In the genomic region with DNA sequence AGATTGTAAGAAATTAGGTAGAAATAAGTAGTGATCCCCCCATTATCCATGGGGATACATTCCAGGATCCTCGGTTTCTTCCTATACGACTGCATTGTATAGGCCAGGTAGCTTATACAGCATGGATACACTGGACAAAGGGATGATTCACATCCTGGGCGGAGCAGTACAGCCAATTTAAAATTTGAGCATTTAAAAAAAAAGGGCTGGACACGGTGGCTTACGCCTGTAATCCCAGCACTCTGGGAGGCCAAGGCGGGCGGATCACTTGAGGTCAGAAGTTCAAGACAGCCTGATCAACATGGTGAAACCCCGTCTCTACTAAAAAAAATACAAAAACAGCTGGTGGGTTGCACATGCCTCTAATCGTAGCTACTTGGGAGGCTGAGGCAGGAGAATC, we compare ENCODE assay signal across 16 cellular contexts. TPM values are rescaled to one million over a fixed set of nuclear protein-coding genes. Genes with fewer than 3 reads are reported as not detected.
DNase-seq lines count a peak whose midpoint lies in the region; ATAC-seq and TF ChIP-seq lines count a peak whose summit lies in the region.
"Had no signal": no experiment of that assay in that cellular context is flagged by ENCODE, and none has a peak within 500 bp of the region (broad histone marks: within the 10 kb centered on the region; RNA-seq: fewer than 3 reads in every experiment).

No MANE protein-coding gene starts in this region.

- dilution Hi-C loops in mammary epithelial cell (cut with HindIII; ENCODE audit: low sequenced_read_pairs) = no loop called here

- H3K4me3 ChIP-seq in HCT116 (replicated peaks in 1 of 2; ENCODE audit: low read depth in 1 of 2, low read length in 2 of 2) = no peak overlapping the region
- no peak overlapping the region for H3K4me3 ChIP-seq in mammary epithelial cell (replicated peaks in 1 of 3; ENCODE audit: insufficient read depth in 1 of 3, low read depth in 2 of 3, low read length in 3 of 3)
- H3K4me3 ChIP-seq: A549, GM12878 had no signal

- in situ Hi-C loops in mammary epithelial cell (cut with MboI; ENCODE audit: low sequenced_read_pairs in 2 of 2) = loop anchor here in 1 of 2 donors (25.0 kb wide), 1 partner anchor 696 kb away; no protein-coding TSS in a partner anchor

- peak overlapping the region; percentile 35 for H2AFZ ChIP-seq in HCT116 (ENCODE audit: low read depth, low read length, poor library complexity, severe bottlenecking)
- peak overlapping the region; percentile 15 for H2AFZ ChIP-seq in mammary epithelial cell (ENCODE audit: low read depth, low read length)

- BruUV-seq in HCT116 (replicated peaks; lab: Mats Ljungman, UMichigan) (no TSS peak), mammary epithelial cell (replicated peaks; lab: Mats Ljungman, UMichigan) (no TSS peak)

- H3K36me3 ChIP-seq in HCT116 (ENCODE audit: control insufficient read depth in 1 of 2, insufficient read depth in 2 of 2, low read length in 2 of 2) (no peaks in the 10 kb centered on the region), mammary epithelial cell (ENCODE audit: insufficient read depth, low read length) (no peaks in the 10 kb centered on the region)

- H3K79me2 ChIP-seq in HCT116 (ENCODE audit: insufficient read depth, low read length) = no peaks in the 10 kb centered on the region
- no peaks in the 10 kb centered on the region for H3K79me2 ChIP-seq in mammary epithelial cell (ENCODE audit: insufficient read depth, low read length)

- TF ChIP-seq POLR2A in HCT116 (IDR thresholded peaks at IDR 0.05; ENCODE audit: borderline replicate concordance, extremely low read depth, insufficient read depth, insufficient read length) = no peak

- H3K4me2 ChIP-seq in HCT116 (ENCODE audit: low read length) = peak overlapping the region; percentile 28; the same call in 1 of the 2 replicates
- no peak overlapping the region for H3K4me2 ChIP-seq in mammary epithelial cell (ENCODE audit: insufficient read depth, low read depth, low read length)
- H3K4me2 ChIP-seq: A549 had no signal

- H3K27me3 ChIP-seq in HCT116 (ENCODE audit: insufficient read depth, low read length) = no peaks in the 10 kb centered on the region
- H3K27me3 ChIP-seq in mammary epithelial cell (ENCODE audit: insufficient read depth, low read length) = no peaks in the 10 kb centered on the region

- CTCF ChIA-PET in HCT116 (lab: Charles Lee) = no interaction called here
- CTCF ChIA-PET in mammary epithelial cell (lab: Charles Lee; ENCODE audit: low non-redundant PET) = no interaction called here

- TF ChIP-seq CTCF in HCT116 (IDR thresholded peaks at IDR 0.05 in 2 of 3, conservative IDR thresholded peaks at IDR 0.05 in 1 of 3; ENCODE audit: borderline replicate concordance in 1 of 3, insufficient read depth in 1 of 3, low read depth in 2 of 3, low read length in 2 of 3) (no peak), mammary epithelial cell (conservative IDR thresholded peaks at IDR 0.05 in 1 of 2, IDR thresholded peaks at IDR 0.05 in 1 of 2; ENCODE audit: extremely low read depth in 1 of 2, insufficient read depth in 1 of 2, low read depth in 1 of 2, low read length in 2 of 2) (no peak)

- peaks cover 4 to 9% of the 10 kb centered on the region in 2 experiments; a peak in 2 of 4 replicates for H3K4me1 ChIP-seq in HCT116 (ENCODE audit: control insufficient read depth in 1 of 2, insufficient read depth in 2 of 2, low read length in 2 of 2)
- H3K4me1 ChIP-seq in mammary epithelial cell (ENCODE audit: insufficient read depth, low read length) = no peaks in the 10 kb centered on the region
- H3K4me1 ChIP-seq: A549, Caco-2 had no signal

- no peak for TF ChIP-seq RAD21 in HCT116 (IDR thresholded peaks at IDR 0.05; ENCODE audit: low read depth)

- ATAC-seq in HCT116 = peak; percentile 32; the same call in 1 of the 2 replicates
- ATAC-seq in GM18870 (IDR thresholded peaks at IDR 0.05; ENCODE audit: unreplicated experiment) = no peak
- ATAC-seq in SK-N-SH treated with all-trans-retinoic acid at 6 μM for 48 hours = no peak
- ATAC-seq: A549, GM12878 had no signal

- H3K9me2 ChIP-seq in HCT116 (ENCODE audit: insufficient read depth) = no peaks in the 10 kb centered on the region

- intact Hi-C loops in HCT116 (cut with micrococcal nuclease) (no loop called here), mammary epithelial cell (cut with micrococcal nuclease) (no loop called here)

- H3K9me3 ChIP-seq in HCT116 (ENCODE audit: control insufficient read depth in 1 of 2, insufficient read depth in 1 of 2, low read depth in 1 of 2, low read length in 2 of 2) (no peaks in the 10 kb centered on the region), mammary epithelial cell (replicated peaks; ENCODE audit: insufficient read depth, low read length) (no peaks in the 10 kb centered on the region)
- H3K9me3 ChIP-seq: A549, Caco-2 had no signal

- WGBS in mammary epithelial cell (ENCODE audit: low coverage, missing lambda C conversion rate) = 89% methylated on average over 4 of the region's 9 CpGs

- RAD21 ChIA-PET in HCT116 (lab: Charles Lee; ENCODE audit: low non-redundant PET in 1 of 2, low total read pairs in 2 of 2, uncharacterized antibody in 2 of 2, unreplicated experiment in 2 of 2) = no interaction called here

- no peaks in the 10 kb centered on the region for H4K20me1 ChIP-seq in HCT116 (ENCODE audit: insufficient read depth)
- no peaks in the 10 kb centered on the region for H4K20me1 ChIP-seq in mammary epithelial cell (ENCODE audit: insufficient read depth, low read length)

- DNase-seq in HCT116 (ENCODE audit: low read depth, low spot score) = no peak
- DNase-seq in NCI-H82 treated with DMSO at 0.1 percent for 48 hours (lab: John Stamatoyannopoulos, UW; ENCODE audit: unreplicated experiment) = peak; percentile 62
- no peak for DNase-seq in mammary epithelial cell
- no peak for DNase-seq in SW 1271 (lab: John Stamatoyannopoulos, UW)
- DNase-seq: AML-193; Caco-2; CD4-positive, alpha-beta T cell; DMS79; H9 had no signal

- H3K27ac ChIP-seq in HCT116 (ENCODE audit: low read depth, low read length) (no peak overlapping the region), mammary epithelial cell (ENCODE audit: insufficient read depth, low read depth, low read length) (no peak overlapping the region)
- H3K27ac ChIP-seq: A549, C4-2B had no signal

- POLR2A ChIA-PET in HCT116 (lab: Charles Lee) = no interaction called here

- H3K9ac ChIP-seq in HCT116 (ENCODE audit: low read length) (no peak overlapping the region), mammary epithelial cell (ENCODE audit: insufficient read depth, low read length) (no peak overlapping the region)

TF ChIP-seq in SK-N-SH treated with all-trans-retinoic acid at 6 μM for 48 hours, 23 proteins besides CTCF, POLR2A, EP300 and RAD21 (continues in another document):
- no peak for TF ChIP-seq RARB (CRISPR knock-in tag; IDR thresholded peaks at IDR 0.05)
- TF ChIP-seq ZFP3 (CRISPR knock-in tag; IDR thresholded peaks at IDR 0.05) = no peak
- TF ChIP-seq, protein P1, sequence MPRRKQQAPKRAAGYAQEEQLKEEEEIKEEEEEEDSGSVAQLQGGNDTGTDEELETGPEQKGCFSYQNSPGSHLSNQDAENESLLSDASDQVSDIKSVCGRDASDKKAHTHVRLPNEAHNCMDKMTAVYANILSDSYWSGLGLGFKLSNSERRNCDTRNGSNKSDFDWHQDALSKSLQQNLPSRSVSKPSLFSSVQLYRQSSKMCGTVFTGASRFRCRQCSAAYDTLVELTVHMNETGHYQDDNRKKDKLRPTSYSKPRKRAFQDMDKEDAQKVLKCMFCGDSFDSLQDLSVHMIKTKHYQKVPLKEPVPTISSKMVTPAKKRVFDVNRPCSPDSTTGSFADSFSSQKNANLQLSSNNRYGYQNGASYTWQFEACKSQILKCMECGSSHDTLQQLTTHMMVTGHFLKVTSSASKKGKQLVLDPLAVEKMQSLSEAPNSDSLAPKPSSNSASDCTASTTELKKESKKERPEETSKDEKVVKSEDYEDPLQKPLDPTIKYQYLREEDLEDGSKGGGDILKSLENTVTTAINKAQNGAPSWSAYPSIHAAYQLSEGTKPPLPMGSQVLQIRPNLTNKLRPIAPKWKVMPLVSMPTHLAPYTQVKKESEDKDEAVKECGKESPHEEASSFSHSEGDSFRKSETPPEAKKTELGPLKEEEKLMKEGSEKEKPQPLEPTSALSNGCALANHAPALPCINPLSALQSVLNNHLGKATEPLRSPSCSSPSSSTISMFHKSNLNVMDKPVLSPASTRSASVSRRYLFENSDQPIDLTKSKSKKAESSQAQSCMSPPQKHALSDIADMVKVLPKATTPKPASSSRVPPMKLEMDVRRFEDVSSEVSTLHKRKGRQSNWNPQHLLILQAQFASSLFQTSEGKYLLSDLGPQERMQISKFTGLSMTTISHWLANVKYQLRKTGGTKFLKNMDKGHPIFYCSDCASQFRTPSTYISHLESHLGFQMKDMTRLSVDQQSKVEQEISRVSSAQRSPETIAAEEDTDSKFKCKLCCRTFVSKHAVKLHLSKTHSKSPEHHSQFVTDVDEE (CRISPR knock-in tag; IDR thresholded peaks at IDR 0.05) = no peak
- no peak for TF ChIP-seq OSR1 (CRISPR knock-in tag; IDR thresholded peaks at IDR 0.05)
- TF ChIP-seq ZC3H10 (CRISPR knock-in tag; IDR thresholded peaks at IDR 0.05) = no peak
- no peak for TF ChIP-seq ZFP30 (CRISPR knock-in tag; IDR thresholded peaks at IDR 0.05)
- TF ChIP-seq POU6F1 (CRISPR knock-in tag; IDR thresholded peaks at IDR 0.05; ENCODE audit: borderline replicate concordance, low read depth) = no peak
- TF ChIP-seq ZNF8 (CRISPR knock-in tag; IDR thresholded peaks at IDR 0.05) = no peak

RNA-seq across cellular contexts. Expression of gene ARGFX, which starts 1.0 kb away (rescaled TPM):
- total RNA-seq in HCT116 (2021; ENCODE audit: unreplicated experiment) (not detected), mammary epithelial cell (not detected)
- polyA plus RNA-seq in HCT116 (2012) = not detected in 2 replicates
- polyA plus RNA-seq in mammary epithelial cell = not detected
- polyA minus RNA-seq in mammary epithelial cell = not detected
- total RNA-seq: Caco-2; CD4-positive, alpha-beta T cell; GM12878; H1; H9 had no signal
- polyA plus RNA-seq: A549, BJ, GM12878, H1 had no signal

RNA-seq across cellular contexts. Expression of gene POLQ, which starts 21.0 kb away (rescaled TPM):
- total RNA-seq in HCT116 (2021; ENCODE audit: unreplicated experiment) = 12.3 TPM
- 3.9 and 4.7 TPM in 2 replicates for polyA plus RNA-seq in HCT116 (2012)
- total RNA-seq in mammary epithelial cell = 1 to 10 TPM; 1.0 to 8.4 TPM
- 3.6 TPM for polyA plus RNA-seq in mammary epithelial cell
- 22.2 TPM for polyA minus RNA-seq in mammary epithelial cell

RNA-seq across cellular contexts. Expression of gene FBXO40, which starts 26.4 kb away (rescaled TPM):
- total RNA-seq in HCT116 (2021; ENCODE audit: unreplicated experiment) (not detected), mammary epithelial cell (not detected)
- not detected in 2 replicates for polyA plus RNA-seq in HCT116 (2012)
- polyA plus RNA-seq in mammary epithelial cell = not detected
- polyA minus RNA-seq in mammary epithelial cell = not detected
- total RNA-seq: Caco-2; CD4-positive, alpha-beta T cell; GM12878; H1 had no signal
- polyA plus RNA-seq: A549, BJ had no signal
